ENCODE assay signal across 1 cellular context in the genomic region with DNA sequence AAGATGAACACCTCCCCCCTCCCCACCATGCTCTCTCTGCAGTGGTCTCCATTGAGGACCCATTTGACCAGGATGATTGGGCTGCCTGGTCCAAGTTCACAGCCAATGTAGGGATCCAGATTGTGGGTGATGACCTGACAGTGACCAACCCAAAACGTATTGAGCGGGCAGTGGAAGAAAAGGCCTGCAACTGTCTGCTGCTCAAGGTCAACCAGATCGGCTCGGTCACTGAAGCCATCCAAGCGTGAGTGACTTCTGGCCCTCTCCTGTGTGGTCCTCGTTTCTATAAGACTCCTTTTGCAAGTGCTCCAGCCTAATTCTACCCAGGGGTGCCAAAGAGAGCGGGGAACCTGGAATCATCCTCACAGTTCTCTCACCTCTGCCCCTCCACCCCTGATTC.
TF ChIP-seq lines count a peak whose summit lies in the region.

No MANE protein-coding gene starts in this region.

TF ChIP-seq in GM12878, 131 proteins besides CTCF, POLR2A, EP300 and RAD21:
- TF ChIP-seq, protein P1, sequence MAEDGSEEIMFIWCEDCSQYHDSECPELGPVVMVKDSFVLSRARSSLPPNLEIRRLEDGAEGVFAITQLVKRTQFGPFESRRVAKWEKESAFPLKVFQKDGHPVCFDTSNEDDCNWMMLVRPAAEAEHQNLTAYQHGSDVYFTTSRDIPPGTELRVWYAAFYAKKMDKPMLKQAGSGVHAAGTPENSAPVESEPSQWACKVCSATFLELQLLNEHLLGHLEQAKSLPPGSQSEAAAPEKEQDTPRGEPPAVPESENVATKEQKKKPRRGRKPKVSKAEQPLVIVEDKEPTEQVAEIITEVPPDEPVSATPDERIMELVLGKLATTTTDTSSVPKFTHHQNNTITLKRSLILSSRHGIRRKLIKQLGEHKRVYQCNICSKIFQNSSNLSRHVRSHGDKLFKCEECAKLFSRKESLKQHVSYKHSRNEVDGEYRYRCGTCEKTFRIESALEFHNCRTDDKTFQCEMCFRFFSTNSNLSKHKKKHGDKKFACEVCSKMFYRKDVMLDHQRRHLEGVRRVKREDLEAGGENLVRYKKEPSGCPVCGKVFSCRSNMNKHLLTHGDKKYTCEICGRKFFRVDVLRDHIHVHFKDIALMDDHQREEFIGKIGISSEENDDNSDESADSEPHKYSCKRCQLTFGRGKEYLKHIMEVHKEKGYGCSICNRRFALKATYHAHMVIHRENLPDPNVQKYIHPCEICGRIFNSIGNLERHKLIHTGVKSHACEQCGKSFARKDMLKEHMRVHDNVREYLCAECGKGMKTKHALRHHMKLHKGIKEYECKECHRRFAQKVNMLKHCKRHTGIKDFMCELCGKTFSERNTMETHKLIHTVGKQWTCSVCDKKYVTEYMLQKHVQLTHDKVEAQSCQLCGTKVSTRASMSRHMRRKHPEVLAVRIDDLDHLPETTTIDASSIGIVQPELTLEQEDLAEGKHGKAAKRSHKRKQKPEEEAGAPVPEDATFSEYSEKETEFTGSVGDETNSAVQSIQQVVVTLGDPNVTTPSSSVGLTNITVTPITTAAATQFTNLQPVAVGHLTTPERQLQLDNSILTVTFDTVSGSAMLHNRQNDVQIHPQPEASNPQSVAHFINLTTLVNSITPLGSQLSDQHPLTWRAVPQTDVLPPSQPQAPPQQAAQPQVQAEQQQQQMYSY (CRISPR knock-in tag; IDR thresholded peaks at IDR 0.05): no peak
- TF ChIP-seq HDAC2 (IDR thresholded peaks at IDR 0.05) (no peak), RCOR1 (conservative IDR thresholded peaks at IDR 0.05; ENCODE audit: low read depth, low read length) (no peak), SP1 (IDR thresholded peaks at IDR 0.05; ENCODE audit: low read depth, low read length) (no peak), IKZF1 (conservative IDR thresholded peaks at IDR 0.05) (no peak)
- TF ChIP-seq, protein P2, sequence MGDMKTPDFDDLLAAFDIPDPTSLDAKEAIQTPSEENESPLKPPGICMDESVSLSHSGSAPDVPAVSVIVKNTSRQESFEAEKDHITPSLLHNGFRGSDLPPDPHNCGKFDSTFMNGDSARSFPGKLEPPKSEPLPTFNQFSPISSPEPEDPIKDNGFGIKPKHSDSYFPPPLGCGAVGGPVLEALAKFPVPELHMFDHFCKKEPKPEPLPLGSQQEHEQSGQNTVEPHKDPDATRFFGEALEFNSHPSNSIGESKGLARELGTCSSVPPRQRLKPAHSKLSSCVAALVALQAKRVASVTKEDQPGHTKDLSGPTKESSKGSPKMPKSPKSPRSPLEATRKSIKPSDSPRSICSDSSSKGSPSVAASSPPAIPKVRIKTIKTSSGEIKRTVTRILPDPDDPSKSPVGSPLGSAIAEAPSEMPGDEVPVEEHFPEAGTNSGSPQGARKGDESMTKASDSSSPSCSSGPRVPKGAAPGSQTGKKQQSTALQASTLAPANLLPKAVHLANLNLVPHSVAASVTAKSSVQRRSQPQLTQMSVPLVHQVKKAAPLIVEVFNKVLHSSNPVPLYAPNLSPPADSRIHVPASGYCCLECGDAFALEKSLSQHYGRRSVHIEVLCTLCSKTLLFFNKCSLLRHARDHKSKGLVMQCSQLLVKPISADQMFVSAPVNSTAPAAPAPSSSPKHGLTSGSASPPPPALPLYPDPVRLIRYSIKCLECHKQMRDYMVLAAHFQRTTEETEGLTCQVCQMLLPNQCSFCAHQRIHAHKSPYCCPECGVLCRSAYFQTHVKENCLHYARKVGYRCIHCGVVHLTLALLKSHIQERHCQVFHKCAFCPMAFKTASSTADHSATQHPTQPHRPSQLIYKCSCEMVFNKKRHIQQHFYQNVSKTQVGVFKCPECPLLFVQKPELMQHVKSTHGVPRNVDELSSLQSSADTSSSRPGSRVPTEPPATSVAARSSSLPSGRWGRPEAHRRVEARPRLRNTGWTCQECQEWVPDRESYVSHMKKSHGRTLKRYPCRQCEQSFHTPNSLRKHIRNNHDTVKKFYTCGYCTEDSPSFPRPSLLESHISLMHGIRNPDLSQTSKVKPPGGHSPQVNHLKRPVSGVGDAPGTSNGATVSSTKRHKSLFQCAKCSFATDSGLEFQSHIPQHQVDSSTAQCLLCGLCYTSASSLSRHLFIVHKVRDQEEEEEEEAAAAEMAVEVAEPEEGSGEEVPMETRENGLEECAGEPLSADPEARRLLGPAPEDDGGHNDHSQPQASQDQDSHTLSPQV (IDR thresholded peaks at IDR 0.05): no peak
